Comparison of ENCODE assay signal across 8 cellular contexts in the genomic region with DNA sequence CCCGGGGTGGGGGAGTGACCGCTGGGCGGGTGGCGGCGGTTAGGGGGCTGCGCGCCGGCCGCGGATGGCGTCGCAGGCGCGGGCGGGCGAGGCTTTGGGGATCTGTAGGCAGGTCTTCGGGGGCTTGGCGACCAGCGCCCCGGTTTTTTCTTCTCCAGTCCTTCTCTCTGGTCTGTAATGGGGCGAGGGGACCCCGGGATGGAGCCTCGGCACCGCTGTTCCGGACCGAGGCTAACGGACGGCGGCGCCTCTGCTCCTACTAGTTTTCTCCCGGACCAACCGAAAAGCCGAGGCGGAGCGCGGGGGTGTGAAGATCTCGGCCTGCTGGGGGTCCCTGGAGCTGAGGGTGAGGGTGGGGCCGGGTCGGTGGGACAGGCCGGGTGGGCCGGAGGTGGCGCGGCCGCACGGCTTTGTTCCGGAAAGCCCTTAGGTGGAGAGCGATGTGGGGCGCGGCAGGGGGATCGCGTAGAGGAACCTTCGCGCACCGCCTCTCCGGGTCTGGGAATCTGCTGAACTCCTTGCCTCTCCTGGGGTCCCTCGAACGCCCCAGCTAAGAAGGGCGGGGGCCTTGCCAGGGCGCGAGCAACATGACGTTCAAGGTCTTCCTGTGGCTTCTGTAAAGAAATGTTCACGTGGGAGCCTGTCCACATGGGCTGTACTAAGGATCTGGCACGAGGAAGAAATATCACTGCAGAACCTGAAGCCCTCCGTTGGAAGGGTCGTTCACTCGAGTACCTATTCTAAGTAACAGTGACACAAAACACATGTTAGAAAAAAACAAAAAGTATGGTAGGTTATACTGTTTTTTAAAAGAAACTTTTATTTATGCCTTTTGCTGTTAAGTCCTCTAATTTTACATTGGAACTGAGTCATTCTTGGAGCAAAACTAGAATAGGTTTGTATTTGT.
DNase-seq lines count a peak whose midpoint lies in the region; ATAC-seq and TF ChIP-seq lines count a peak whose summit lies in the region.

No MANE protein-coding gene starts in this region.

- TF ChIP-seq CTCF in choroid plexus epithelial cell (conservative IDR thresholded peaks at IDR 0.05; ENCODE audit: low read depth, low read length) = no peak

- DNase-seq in NCI-H1436 (lab: John Stamatoyannopoulos, UW) = peak; percentile 15
- no peak for DNase-seq in NCI-H1436 treated with DMSO at 0.1 percent for 48 hours (lab: John Stamatoyannopoulos, UW)
- peak; percentile 96 for DNase-seq in NCI-H2227 (lab: John Stamatoyannopoulos, UW; ENCODE audit: unreplicated experiment)
- peak; percentile 41 to 45 for DNase-seq in activated CD4-positive, alpha-beta T cell treated with anti-CD3 and anti-CD28 coated beads for 24 hours (ENCODE audit: low read depth in 2 of 2)
- DNase-seq in choroid plexus epithelial cell (ENCODE audit: low read depth) = peak; percentile 94
- DNase-seq in left kidney (ENCODE audit: low read depth, low spot score) = peak; percentile 89
- peak; percentile 68 to 73 for DNase-seq in stimulated activated CD4-positive, alpha-beta T cell treated with anti-CD3 and anti-CD28 coated beads, Interleukin-2, amount 100 ng/mL, for 24 hours

- ATAC-seq in HG02943 (IDR thresholded peaks at IDR 0.05; ENCODE audit: low read depth, unreplicated experiment) = peak; percentile 28

- peak overlapping the region; percentile 94 for H3K4me3 ChIP-seq in choroid plexus epithelial cell (ENCODE audit: low read depth, low read length)
